Comparison of ENCODE assay signal across 26 cellular contexts in genomic region chr11:68165601-68166000, GRCh38.
"Had no signal": no experiment of that assay in that cellular context is flagged by ENCODE, and none has a peak within 500 bp of the region (broad histone marks: within the 10 kb centered on the region; RNA-seq: fewer than 3 reads in every experiment).

No MANE protein-coding gene starts in this region.

- H3K27me3 ChIP-seq: adrenal gland had no signal

- H3K4me1 Mint-ChIP-seq: activated B cell treated with CpG ODN at 0.5 μM for 24 hours; activated CD4-positive, alpha-beta T cell treated with anti-CD3 and anti-CD28 coated beads, Interleukin-2, amount 10 ng/mL, durations not matched to agents 7 days and 5 days; activated T-helper 17 cell treated with anti-CD3 and anti-CD28 coated beads, Interleukin-2, amount 50 U/mL, for 72 hours had no signal

- H3K9me3 Mint-ChIP-seq: activated B cell treated with CpG ODN at 0.5 μM for 24 hours; activated CD4-positive, alpha-beta memory T cell treated with anti-CD3 and anti-CD28 coated beads for 36 hours; activated CD4-positive, alpha-beta T cell treated with anti-CD3 and anti-CD28 coated beads, Interleukin-2, amount 10 ng/mL, durations not matched to agents 7 days and 5 days; activated naive CD8-positive, alpha-beta T cell treated with anti-CD3 and anti-CD28 coated beads, Interleukin-2, amount 10 ng/mL, durations not matched to agents 7 days and 5 days; activated T-cell treated with anti-CD3 and anti-CD28 coated beads, Interleukin-2, amount 50 U/mL, for 4 hours; activated T-helper 17 cell treated with anti-CD3 and anti-CD28 coated beads, Interleukin-2, amount 50 U/mL, for 72 hours; T-cell had no signal

- H3K27ac ChIP-seq: adrenal gland, KMS-11, SK-N-MC had no signal

- H3K27ac Mint-ChIP-seq: activated CD4-positive, alpha-beta memory T cell treated with anti-CD3 and anti-CD28 coated beads for 36 hours; activated CD4-positive, alpha-beta T cell treated with anti-CD3 and anti-CD28 coated beads, Interleukin-2, amount 10 ng/mL, durations not matched to agents 7 days and 5 days; activated naive CD8-positive, alpha-beta T cell treated with anti-CD3 and anti-CD28 coated beads, Interleukin-2, amount 10 ng/mL, durations not matched to agents 7 days and 5 days; activated T-helper 17 cell treated with anti-CD3 and anti-CD28 coated beads, Interleukin-2, amount 50 U/mL, for 72 hours; T-cell had no signal

- DNase-seq: activated B cell treated with CpG ODN at 0.5 μM for 24 hours; activated CD4-positive, alpha-beta memory T cell treated with anti-CD3 and anti-CD28 coated beads for 36 hours; activated CD4-positive, alpha-beta T cell treated with anti-CD3 and anti-CD28 coated beads for 1 hour; activated CD4-positive, alpha-beta T cell treated with anti-CD3 and anti-CD28 coated beads, Interleukin-2, amount 10 ng/mL, durations not matched to agents 7 days and 5 days; activated CD8-positive, alpha-beta memory T cell treated with anti-CD3 and anti-CD28 coated beads for 24 hours; activated gamma-delta T cell; activated naive CD4-positive, alpha-beta T cell treated with anti-CD3 and anti-CD28 coated beads, Interleukin-2, amount 50 U/mL, for 16 hours; activated naive CD8-positive, alpha-beta T cell treated with anti-CD3 and anti-CD28 coated beads, Interleukin-2, amount 10 ng/mL, durations not matched to agents 7 days and 5 days; activated T-cell treated with anti-CD3 and anti-CD28 coated beads, Interleukin-2, amount 50 U/mL, for 4 hours; adrenal gland; anterior cingulate cortex; MM.1S; NCI-H1105; NCI-H1436 treated with DMSO at 0.1 percent for 48 hours; NCI-H187 treated with DMSO at 0.1 percent for 48 hours; NCI-H2081 treated with DMSO at 0.1 percent for 48 hours; NCI-H446 treated with DMSO at 0.1 percent for 48 hours; NCI-H524 treated with DMSO at 0.1 percent for 48 hours; NCI-H82; T-cell; T-helper 2 cell; T1000 had no signal

- H3K9me3 ChIP-seq: adrenal gland had no signal

- H3K9ac ChIP-seq: KMS-11 had no signal

- H3K27me3 Mint-ChIP-seq: activated B cell treated with CpG ODN at 0.5 μM for 24 hours; activated CD4-positive, alpha-beta memory T cell treated with anti-CD3 and anti-CD28 coated beads for 36 hours; activated CD4-positive, alpha-beta T cell treated with anti-CD3 and anti-CD28 coated beads, Interleukin-2, amount 10 ng/mL, durations not matched to agents 7 days and 5 days; activated naive CD8-positive, alpha-beta T cell treated with anti-CD3 and anti-CD28 coated beads, Interleukin-2, amount 10 ng/mL, durations not matched to agents 7 days and 5 days; activated T-helper 17 cell treated with anti-CD3 and anti-CD28 coated beads, Interleukin-2, amount 50 U/mL, for 72 hours; T-cell had no signal

- ATAC-seq: activated T-cell treated with anti-CD3 and anti-CD28 coated beads, Interleukin-2, amount 50 U/mL, for 4 hours; activated T-helper 17 cell treated with anti-CD3 and anti-CD28 coated beads, Interleukin-2, amount 50 U/mL, for 72 hours; T-cell had no signal

- FAIRE-seq: TTC549 had no signal

- H3K4me3 Mint-ChIP-seq: activated B cell treated with CpG ODN at 0.5 μM for 24 hours; activated CD4-positive, alpha-beta memory T cell treated with anti-CD3 and anti-CD28 coated beads for 36 hours; activated CD4-positive, alpha-beta T cell treated with anti-CD3 and anti-CD28 coated beads, Interleukin-2, amount 10 ng/mL, durations not matched to agents 7 days and 5 days; activated naive CD8-positive, alpha-beta T cell treated with anti-CD3 and anti-CD28 coated beads, Interleukin-2, amount 10 ng/mL, durations not matched to agents 7 days and 5 days; activated T-cell treated with anti-CD3 and anti-CD28 coated beads, Interleukin-2, amount 50 U/mL, for 4 hours; activated T-helper 17 cell treated with anti-CD3 and anti-CD28 coated beads, Interleukin-2, amount 50 U/mL, for 72 hours; T-cell had no signal

- H3K4me3 ChIP-seq: adrenal gland, SK-N-MC had no signal

- H3K4me2 ChIP-seq: KMS-11 had no signal
